ENCODE assay signal across 14 cellular contexts in the genomic region with DNA sequence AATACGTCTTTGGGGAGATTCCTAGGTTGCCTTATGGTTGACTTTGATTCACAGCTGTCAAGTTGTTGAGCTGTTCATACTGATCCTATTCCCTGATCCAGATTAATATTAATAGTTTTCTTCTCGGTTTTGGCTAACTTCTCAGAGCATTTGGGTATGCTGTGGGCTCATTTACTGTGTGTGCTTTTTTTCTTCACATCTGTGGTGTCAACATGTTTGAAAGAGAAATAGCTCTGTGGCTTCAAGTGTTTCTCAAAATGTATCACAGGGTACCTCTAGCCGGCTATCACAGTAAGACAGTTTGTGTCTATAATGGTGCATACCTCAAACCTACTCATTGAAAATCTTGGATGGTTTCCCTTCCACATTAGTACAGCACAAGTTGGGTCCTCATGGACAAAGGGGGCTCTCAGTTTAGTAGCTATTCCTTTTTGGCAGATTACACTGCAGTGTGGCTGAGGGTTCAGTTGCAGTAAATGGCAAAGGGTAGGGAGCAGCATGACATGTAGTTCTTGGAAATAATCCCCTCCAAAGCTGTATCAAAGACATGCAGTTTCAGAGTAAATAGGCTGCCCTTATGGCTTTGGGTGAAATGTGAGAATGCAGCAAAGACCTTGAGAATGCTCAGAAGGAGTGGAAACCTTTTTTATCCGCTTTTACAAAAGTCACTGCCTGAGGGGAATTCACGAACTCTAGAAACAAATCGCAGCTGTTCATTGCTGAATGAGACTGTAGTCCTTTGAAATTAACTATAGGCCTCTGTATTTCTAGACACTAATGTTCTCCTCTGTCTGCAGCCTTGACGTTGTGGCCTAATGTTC.
DNase-seq lines count a peak whose midpoint lies in the region; ATAC-seq and TF ChIP-seq lines count a peak whose summit lies in the region.
"Had no signal": no experiment of that assay in that cellular context is flagged by ENCODE, and none has a peak within 500 bp of the region (broad histone marks: within the 10 kb centered on the region; RNA-seq: fewer than 3 reads in every experiment).

No MANE protein-coding gene starts in this region.

- WGBS in mesodermal cell (ENCODE audit: insufficient coverage in 2 of 2), 2 experiments = 69 to 100% methylated on average over 2 to 4 of the region's 7 CpGs

- DNase-seq in GM10266 (ENCODE audit: extremely low spot score) (peak; percentile 31), SK-MEL-5 (ENCODE audit: low read depth, low spot score) (peak; percentile 98), retina (no peak)
- DNase-seq: amniotic stem cell; effector memory CD8-positive, alpha-beta T cell; gastrocnemius medialis; kidney glomerular epithelial cell had no signal

- no peak overlapping the region for H3K4me3 ChIP-seq in mesodermal cell (ENCODE audit: extremely low read depth, insufficient read depth, low read length, poor library complexity, severe bottlenecking)
- H3K4me3 ChIP-seq: gastrocnemius medialis, vagina had no signal

- ATAC-seq in GM21723 (IDR thresholded peaks at IDR 0.05; ENCODE audit: unreplicated experiment) = peak; percentile 58
- ATAC-seq in HG02884 (IDR thresholded peaks at IDR 0.05; ENCODE audit: unreplicated experiment) = no peak
- no peak for ATAC-seq in GM19452 (IDR thresholded peaks at IDR 0.05; ENCODE audit: unreplicated experiment)
- ATAC-seq in HG03521 (IDR thresholded peaks at IDR 0.05; ENCODE audit: unreplicated experiment) = no peak
- ATAC-seq: effector memory CD8-positive, alpha-beta T cell; gastrocnemius medialis had no signal

- H3K27ac ChIP-seq in mesodermal cell (ENCODE audit: low read depth, low read length, severe bottlenecking) = peak overlapping the region; percentile 12
- H3K27ac ChIP-seq: gastrocnemius medialis, neutrophil, vagina had no signal

- H3K36me3 ChIP-seq in mesodermal cell (ENCODE audit: control insufficient read depth, insufficient read depth, low read length) = peaks cover 22% of the 10 kb centered on the region

- no peaks in the 10 kb centered on the region for H3K9me3 ChIP-seq in mesodermal cell (ENCODE audit: control insufficient read depth, low read length)
- H3K9me3 ChIP-seq: gastrocnemius medialis, neutrophil, vagina had no signal

- TF ChIP-seq CTCF in GM10266 (IDR thresholded peaks at IDR 0.05; ENCODE audit: control insufficient read depth, insufficient read depth, low read depth, missing control alignments) = no peak

- H3K4me1 ChIP-seq in mesodermal cell (ENCODE audit: control insufficient read depth, insufficient read depth, low read length, poor library complexity, severe bottlenecking) = no peaks in the 10 kb centered on the region
- H3K4me1 ChIP-seq: gastrocnemius medialis, vagina had no signal

- in situ Hi-C loops in SK-MEL-5 (cut with HindIII; ENCODE audit: low pct_unique_long_range_greater_than_20kb, low sequenced_read_pairs) = no loop called here
